Comparison of ENCODE assay signal across 9 cellular contexts in genomic region chr18:12422936-12423335, GRCh38. TPM values are rescaled to one million over a fixed set of nuclear protein-coding genes. Genes with fewer than 3 reads are reported as not detected.
DNase-seq lines count a peak whose midpoint lies in the region; ATAC-seq and TF ChIP-seq lines count a peak whose summit lies in the region.
"Had no signal": no experiment of that assay in that cellular context is flagged by ENCODE, and none has a peak within 500 bp of the region (broad histone marks: within the 10 kb centered on the region; RNA-seq: fewer than 3 reads in every experiment).

No MANE protein-coding gene starts in this region.

- H3K9me3 ChIP-seq in tibial nerve = peaks cover 0 to 12% (median 0%) of the 10 kb centered on the region in 4 donors
- H3K9me3 ChIP-seq in testis = no peaks in the 10 kb centered on the region

- no peaks in the 10 kb centered on the region for H3K27me3 ChIP-seq in brain microvascular endothelial cell (replicated peaks)
- H3K27me3 ChIP-seq in tibial nerve = no peaks in the 10 kb centered on the region
- H3K27me3 ChIP-seq in testis = no peaks in the 10 kb centered on the region

- no peak overlapping the region for H3K4me3 ChIP-seq in brain microvascular endothelial cell (ENCODE audit: low read depth, low read length)
- no peak overlapping the region for H3K4me3 ChIP-seq in tibial nerve
- H3K4me3 ChIP-seq in testis = no peak overlapping the region

- DNase-seq in ACHN = peak; percentile 28
- peak; percentile 25 for DNase-seq in NCI-H2196 treated with DMSO at 0.1 percent for 48 hours (lab: John Stamatoyannopoulos, UW; ENCODE audit: unreplicated experiment)
- no peak for DNase-seq in brain microvascular endothelial cell
- no peak for DNase-seq in tibial nerve (ENCODE audit: low spot score in 2 of 2)
- DNase-seq in testis = no peak
- no peak for DNase-seq in activated CD8-positive, alpha-beta memory T cell treated with anti-CD3 and anti-CD28 coated beads, Interleukin-2, amount 50 U/mL, for 48 hours
- DNase-seq: effector CD8-positive, alpha-beta T cell had no signal

- H3K27ac ChIP-seq in brain microvascular endothelial cell (no peak overlapping the region), tibial nerve (no peak overlapping the region), testis (no peak overlapping the region)

- no peak for TF ChIP-seq EP300 in tibial nerve (IDR thresholded peaks at IDR 0.05)

- TF ChIP-seq CTCF in GM12874 (IDR thresholded peaks at IDR 0.05; ENCODE audit: insufficient read depth, low read depth, low read length) (peak; percentile 54), brain microvascular endothelial cell (IDR thresholded peaks at IDR 0.05; ENCODE audit: low read depth, low read length, missing control alignments) (peak; percentile 22), tibial nerve (IDR thresholded peaks at IDR 0.05) (no peak), testis (IDR thresholded peaks at IDR 0.05) (no peak)

- TF ChIP-seq POLR2A in tibial nerve (IDR thresholded peaks at IDR 0.05) = no peak
- TF ChIP-seq POLR2A in testis (IDR thresholded peaks at IDR 0.05) = no peak

- H3K4me1 ChIP-seq in tibial nerve (peaks cover 0 to 22% (median 0%) of the 10 kb centered on the region in 4 donors), testis (peaks cover 7% of the 10 kb centered on the region)

- intact Hi-C loops in testis (cut with DNase I; ENCODE audit: low total_unique reads) = no loop called here

- 79% methylated on average over 9 of the region's 9 CpGs for WGBS in tibial nerve, 2 donors
- 87 to 91% methylated on average over 9 of the region's 9 CpGs for WGBS in testis, 2 donors

- in situ Hi-C loops in ACHN (cut with HindIII; ENCODE audit: low pct_ligation_motif_present, low pct_unique_long_range_greater_than_20kb, low sequenced_read_pairs) (no loop called here), brain microvascular endothelial cell (cut with HindIII; ENCODE audit: low pct_ligation_motif_present, low sequenced_read_pairs) (no loop called here)

- peaks cover 2% of the 10 kb centered on the region for H3K36me3 ChIP-seq in brain microvascular endothelial cell (replicated peaks)
- peaks cover 0 to 43% (median 0%) of the 10 kb centered on the region in 3 donors for H3K36me3 ChIP-seq in tibial nerve
- no peaks in the 10 kb centered on the region for H3K36me3 ChIP-seq in testis (ENCODE audit: low read depth, missing control alignments)

- no peak for ATAC-seq in HG03139 (IDR thresholded peaks at IDR 0.05; ENCODE audit: unreplicated experiment)

RNA-seq across cellular contexts. Expression of gene PRELID3A, which starts 15.2 kb away (rescaled TPM):
- 10 to 100 TPM; 11.3 to 19.9 (median 12.3) TPM for total RNA-seq in tibial nerve
- total RNA-seq in testis = 1 to 10 TPM; 7.8 to 9.5 TPM
- polyA plus RNA-seq in testis (ENCODE audit: insufficient read depth, low read depth, low replicate concordance) = 2.3 TPM

RNA-seq across cellular contexts. Expression of gene AFG3L2, which starts 45.9 kb away (rescaled TPM):
- total RNA-seq in tibial nerve = 10 to 100 TPM; 35.7 to 54.8 (median 42.5) TPM
- 10 to 100 TPM; 57.4 to 63.6 TPM for total RNA-seq in testis
- polyA plus RNA-seq in testis (ENCODE audit: insufficient read depth, low read depth, low replicate concordance) = 47.6 TPM

Comparison
In these comparisons a context has a peak if more than half of its experiments do, and no peak if none do; other contexts are left out.
1. DNase-seq: peak in ACHN (single experiment) and NCI-H2196 treated with DMSO at 0.1 percent for 48 hours (single experiment); none in brain microvascular endothelial cell (single experiment), tibial nerve (0 of 2), testis (single experiment) and activated CD8-positive, alpha-beta memory T cell treated with anti-CD3 and anti-CD28 coated beads, Interleukin-2, amount 50 U/mL, for 48 hours (single experiment).
2. CTCF ChIP-seq: peak in GM12874 (single experiment) and brain microvascular endothelial cell (single experiment); none in tibial nerve (0 of 5) and testis (0 of 3).